Comparison of ENCODE assay signal across 17 cellular contexts in the genomic region with DNA sequence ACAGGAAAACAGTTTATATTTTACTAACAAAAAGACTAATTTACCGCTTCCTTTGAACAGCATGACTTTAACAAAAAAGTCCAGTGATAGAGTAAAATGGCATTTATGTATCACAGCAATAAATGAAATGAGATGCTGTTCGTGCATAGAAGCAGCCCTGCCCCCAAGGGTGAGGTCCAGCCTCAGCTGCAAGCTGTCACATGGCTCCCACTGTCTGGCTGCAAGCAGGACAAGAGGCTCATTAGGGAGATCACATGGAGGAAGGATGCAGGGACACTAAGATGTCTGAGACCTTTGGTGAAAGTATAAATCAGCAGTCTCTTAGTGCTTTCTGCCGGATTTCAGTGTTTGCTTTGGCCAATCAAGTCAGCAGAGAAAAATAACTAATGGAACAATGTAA. TPM values are rescaled to one million over a fixed set of nuclear protein-coding genes. Genes with fewer than 3 reads are reported as not detected.
A peak's percentile ranks its signal among the peaks of the same experiment; 100 is the strongest.
DNase-seq lines count a peak whose midpoint lies in the region; ATAC-seq and TF ChIP-seq lines count a peak whose summit lies in the region.
"Had no signal": no experiment of that assay in that cellular context is flagged by ENCODE, and none has a peak within 500 bp of the region (broad histone marks: within the 10 kb centered on the region; RNA-seq: fewer than 3 reads in every experiment).

No MANE protein-coding gene starts in this region.

- no peak overlapping the region for H3K4me2 ChIP-seq in mammary epithelial cell (ENCODE audit: insufficient read depth, low read depth, low read length)

- intact Hi-C loops in A673 (cut with micrococcal nuclease; ENCODE audit: unreplicated experiment) (loop anchor here (5.0 kb wide), 1 partner anchor 95 kb away; no protein-coding TSS in a partner anchor), mammary epithelial cell (cut with micrococcal nuclease) (no loop called here)

- peak; percentile 66 for DNase-seq in A673 (ENCODE audit: low spot score)
- DNase-seq in HFFc6, result peak; percentile 31
- DNase-seq in amygdala (lab: John Stamatoyannopoulos, UW), result peak in 48 of 56 donors; percentile 11 to 88 (median 61)
- peak; percentile 37 to 48 for DNase-seq in lung microvascular endothelial cell (ENCODE audit: low read depth in 2 of 2)
- no peak for DNase-seq in RWPE1 (ENCODE audit: low spot score)
- no peak for DNase-seq in mammary epithelial cell
- DNase-seq: activated B cell treated with CpG ODN at 0.5 μM for 24 hours; activated CD8-positive, alpha-beta memory T cell treated with anti-CD3 and anti-CD28 coated beads, Interleukin-2, amount 50 U/mL, for 48 hours; esophagus squamous epithelium; NCI-H1930; stimulated activated CD4-positive, alpha-beta T cell treated with anti-CD3 and anti-CD28 coated beads, Interleukin-2, amount 100 ng/mL, for 24 hours; uterus had no signal

- no peak for TF ChIP-seq CTCF in A673 (conservative IDR thresholded peaks at IDR 0.05; ENCODE audit: low read depth, low read length)
- TF ChIP-seq CTCF in HFFc6 (IDR thresholded peaks at IDR 0.05), result no peak
- no peak for TF ChIP-seq CTCF in RWPE1 (conservative IDR thresholded peaks at IDR 0.05; ENCODE audit: low read depth)
- TF ChIP-seq CTCF in gastroesophageal sphincter (IDR thresholded peaks at IDR 0.05), result no peak
- no peak for TF ChIP-seq CTCF in mammary epithelial cell (conservative IDR thresholded peaks at IDR 0.05 in 1 of 2, IDR thresholded peaks at IDR 0.05 in 1 of 2; ENCODE audit: extremely low read depth in 1 of 2, insufficient read depth in 1 of 2, low read depth in 1 of 2, low read length in 2 of 2)

- H2AFZ ChIP-seq in mammary epithelial cell (ENCODE audit: low read depth, low read length), result no peak overlapping the region

- H3K9ac ChIP-seq in mammary epithelial cell (ENCODE audit: insufficient read depth, low read length), result no peak overlapping the region

- peaks cover 32% of the 10 kb centered on the region for H3K4me1 Mint-ChIP-seq in HFFc6 (ENCODE audit: low read depth)
- H3K4me1 Mint-ChIP-seq: activated B cell treated with CpG ODN at 0.5 μM for 24 hours had no signal

- ATAC-seq in HG03439 (IDR thresholded peaks at IDR 0.05; ENCODE audit: unreplicated experiment) (no peak), gastroesophageal sphincter (no peak)
- ATAC-seq: GM12878 had no signal

- WGBS in gastroesophageal sphincter (ENCODE audit: low coverage in 1 of 2), 2 donors, result 13 to 51% methylated on average over 2 to 3 of the region's 3 CpGs
- 95% methylated on average over 3 of the region's 3 CpGs for WGBS in mammary epithelial cell (ENCODE audit: low coverage, missing lambda C conversion rate)

- no peaks in the 10 kb centered on the region for H3K9me3 Mint-ChIP-seq in HFFc6
- H3K9me3 Mint-ChIP-seq: activated B cell treated with CpG ODN at 0.5 μM for 24 hours had no signal

- H3K79me2 ChIP-seq in mammary epithelial cell (ENCODE audit: insufficient read depth, low read length), result no peaks in the 10 kb centered on the region

- no peak for TF ChIP-seq POLR2A in gastroesophageal sphincter (IDR thresholded peaks at IDR 0.05)

- H3K4me3 Mint-ChIP-seq in HFFc6, result no peak overlapping the region
- H3K4me3 Mint-ChIP-seq: activated B cell treated with CpG ODN at 0.5 μM for 24 hours; activated naive CD8-positive, alpha-beta T cell; mesothelial cell of epicardium had no signal

- POLR2A ChIA-PET in A673 (lab: Charles Lee; ENCODE audit: low non-redundant PET) (no interaction called here), RWPE1 (lab: Yijun Ruan, JAX; ENCODE audit: low non-redundant PET) (no interaction called here)

- no peaks in the 10 kb centered on the region for H3K27me3 ChIP-seq in A673 (replicated peaks; ENCODE audit: insufficient read depth, low read depth, low read length, poor library complexity)
- H3K27me3 ChIP-seq in gastroesophageal sphincter, result no peaks in the 10 kb centered on the region
- no peaks in the 10 kb centered on the region for H3K27me3 ChIP-seq in mammary epithelial cell (ENCODE audit: insufficient read depth, low read length)
- H3K27me3 ChIP-seq: esophagus squamous epithelium, uterus had no signal

- no peaks in the 10 kb centered on the region; the same call in 1 of the 2 replicates for H3K27me3 Mint-ChIP-seq in HFFc6 (ENCODE audit: insufficient read depth)

- no peaks in the 10 kb centered on the region for H4K20me1 ChIP-seq in mammary epithelial cell (ENCODE audit: insufficient read depth, low read length)

- H3K27ac Mint-ChIP-seq in HFFc6, result peak overlapping the region; percentile 59; the same call in 1 of the 2 replicates
- H3K27ac Mint-ChIP-seq: activated B cell treated with CpG ODN at 0.5 μM for 24 hours; activated naive CD8-positive, alpha-beta T cell; mesothelial cell of epicardium had no signal

- H3K27ac ChIP-seq in A673 (ENCODE audit: low read depth, low read length, poor library complexity, severe bottlenecking) (peak overlapping the region; percentile 39), RWPE1 (no peak overlapping the region), gastroesophageal sphincter (peak overlapping the region in 1 of 4 donors; percentile 26), mammary epithelial cell (ENCODE audit: insufficient read depth, low read depth, low read length) (no peak overlapping the region)
- H3K27ac ChIP-seq: esophagus squamous epithelium, uterus had no signal

- BruUV-seq in A673 (replicated peaks; lab: Mats Ljungman, UMichigan) (no TSS peak), mammary epithelial cell (replicated peaks; lab: Mats Ljungman, UMichigan) (no TSS peak)

- H3K36me3 ChIP-seq in A673 (ENCODE audit: insufficient read depth, low read length, poor library complexity, severe bottlenecking), result no peaks in the 10 kb centered on the region
- peaks cover 0 to 24% of the 10 kb centered on the region in 2 donors for H3K36me3 ChIP-seq in gastroesophageal sphincter
- no peaks in the 10 kb centered on the region for H3K36me3 ChIP-seq in mammary epithelial cell (ENCODE audit: insufficient read depth, low read length)
- H3K36me3 ChIP-seq: esophagus squamous epithelium, uterus had no signal

- CTCF ChIA-PET in A673 (lab: Charles Lee), result no interaction called here
- CTCF ChIA-PET in RWPE1 (lab: Yijun Ruan, JAX), result no interaction called here
- CTCF ChIA-PET in mammary epithelial cell (lab: Charles Lee; ENCODE audit: low non-redundant PET), result no interaction called here

- no peak overlapping the region for H3K4me3 ChIP-seq in A673 (ENCODE audit: low read depth, low read length, poor library complexity, severe bottlenecking)
- H3K4me3 ChIP-seq in gastroesophageal sphincter, result no peak overlapping the region
- no peak overlapping the region for H3K4me3 ChIP-seq in mammary epithelial cell (replicated peaks in 1 of 3; ENCODE audit: insufficient read depth in 1 of 3, low read depth in 2 of 3, low read length in 3 of 3)
- H3K4me3 ChIP-seq: esophagus squamous epithelium, GM12878, uterus had no signal

- in situ Hi-C loops in mammary epithelial cell (cut with MboI; ENCODE audit: low sequenced_read_pairs in 2 of 2), result no loop called here

- H3K4me1 ChIP-seq in A673 (ENCODE audit: insufficient read depth, low read length, poor library complexity, severe bottlenecking) (peaks cover 41% of the 10 kb centered on the region), gastroesophageal sphincter (peaks cover 0 to 12% (median 0%) of the 10 kb centered on the region in 3 donors), mammary epithelial cell (ENCODE audit: insufficient read depth, low read length) (peaks cover 28% of the 10 kb centered on the region)
- H3K4me1 ChIP-seq: esophagus squamous epithelium, uterus had no signal

- no peak for TF ChIP-seq EP300 in gastroesophageal sphincter (IDR thresholded peaks at IDR 0.05)

- H3K36me3 Mint-ChIP-seq in HFFc6 (ENCODE audit: low read depth), result peaks cover 44% of the 10 kb centered on the region
- H3K36me3 Mint-ChIP-seq: mesothelial cell of epicardium had no signal

- H3K9me3 ChIP-seq in A673 (ENCODE audit: low read depth, low read length, poor library complexity, severe bottlenecking) (no peaks in the 10 kb centered on the region), gastroesophageal sphincter (no peaks in the 10 kb centered on the region), mammary epithelial cell (replicated peaks; ENCODE audit: insufficient read depth, low read length) (no peaks in the 10 kb centered on the region)
- H3K9me3 ChIP-seq: esophagus squamous epithelium, uterus had no signal

- dilution Hi-C loops in mammary epithelial cell (cut with HindIII; ENCODE audit: low sequenced_read_pairs), result no loop called here

RNA-seq across cellular contexts. Expression of gene GDNF, which starts 23.0 kb away (rescaled TPM):
- total RNA-seq in A673 (2021) (14.7 and 18.4 TPM in 2 replicates), lung microvascular endothelial cell (not detected in 2 replicates), gastroesophageal sphincter (1 to 10 TPM in 3 of 4 donors, under 1 TPM in 1; 0.81 to 6.4 (median 4.3) TPM), mammary epithelial cell (1 to 10 TPM in 1 of 2 donors, under 1 TPM in 1; 0.17 to 1.3 TPM)
- total RNA-seq in HFFc6 (2021; fragmentation: NEBNext Ultra II Directional; extraction: Animal tissue kit (Norgen Biotek cat#: 25700)), result 1 to 10 TPM in 5 of 6 experiments, under 1 TPM in 1; 0.85 to 8.3 (median 7.1) TPM
- polyA plus RNA-seq in mammary epithelial cell, result 0.79 TPM
- not detected for polyA minus RNA-seq in mammary epithelial cell
- total RNA-seq: activated B cell treated with CpG ODN at 0.5 μM for 24 hours, GM12878 had no signal
- polyA plus RNA-seq: GM12878 had no signal

Comparison
In these comparisons a context has a peak if more than half of its experiments do, and no peak if none do; other contexts are left out.
1. DNase-seq: peak in A673 (single experiment), HFFc6 (single experiment), amygdala (48 of 56) and lung microvascular endothelial cell (2 of 2); none in RWPE1 (single experiment) and mammary epithelial cell (single experiment).